In genomic region chr3:66489115-66489514, GRCh38 we compare ENCODE assay signal across 14 cellular contexts. TPM values are rescaled to one million over a fixed set of nuclear protein-coding genes. Genes with fewer than 3 reads are reported as not detected.
A peak's percentile ranks its signal among the peaks of the same experiment; 100 is the strongest.
DNase-seq lines count a peak whose midpoint lies in the region; ATAC-seq, FAIRE-seq and TF ChIP-seq lines count a peak whose summit lies in the region.
"Had no signal": no experiment of that assay in that cellular context is flagged by ENCODE, and none has a peak within 500 bp of the region (broad histone marks: within the 10 kb centered on the region; RNA-seq: fewer than 3 reads in every experiment).

No MANE protein-coding gene starts in this region.

- H4K8ac ChIP-seq in IMR-90 (ENCODE audit: low read depth in 2 of 2, low read length in 2 of 2) (no peak overlapping the region), mesendoderm (ENCODE audit: low read depth, low read length) (no peak overlapping the region)

- TF ChIP-seq CTCF in CD4-positive, alpha-beta T cell (IDR thresholded peaks at IDR 0.05), result no peak
- TF ChIP-seq CTCF in IMR-90 (conservative IDR thresholded peaks at IDR 0.05; ENCODE audit: low read depth, low read length) (no peak), sigmoid colon (IDR thresholded peaks at IDR 0.05) (no peak)

- intact Hi-C loops in CD4-positive, alpha-beta T cell (cut with DNase I, micrococcal nuclease), result no loop called here
- intact Hi-C loops in IMR-90 (cut with micrococcal nuclease) (loop anchor here (10.0 kb wide), 1 partner anchor 506 kb away; the partner anchor contains the start of gene KBTBD8), sigmoid colon (cut with DNase I) (loop anchor here (5.0 kb wide), 1 partner anchor 37 kb away; no protein-coding TSS in a partner anchor)

- peak overlapping the region; percentile 60; the same call in 1 of the 2 replicates for H2AK5ac ChIP-seq in IMR-90 (ENCODE audit: low read depth, low read length)
- no peak overlapping the region for H2AK5ac ChIP-seq in mesendoderm (ENCODE audit: low read length)

- H3K9me3 Mint-ChIP-seq in CD4-positive, alpha-beta T cell, result no peaks in the 10 kb centered on the region
- no peaks in the 10 kb centered on the region for H3K9me3 Mint-ChIP-seq in activated naive CD8-positive, alpha-beta T cell treated with anti-CD3 and anti-CD28 coated beads, Interleukin-2, amount 50 U/mL, for 24 hours
- H3K9me3 Mint-ChIP-seq: IgD-negative memory B cell had no signal

- no peak for TF ChIP-seq POLR2A in IMR-90 (IDR thresholded peaks at IDR 0.05; ENCODE audit: low read depth, low read length)
- TF ChIP-seq POLR2A in sigmoid colon (IDR thresholded peaks at IDR 0.05), result no peak

- FAIRE-seq in HTR-8/SVneo (lab: Jason Lieb, UNC), result no peak
- FAIRE-seq: bronchial epithelial cell, endometrium had no signal

- H2BK15ac ChIP-seq in IMR-90 (ENCODE audit: low read depth, low read length), result no peak overlapping the region; the same call in 2 of the 3 replicates
- no peak overlapping the region for H2BK15ac ChIP-seq in mesendoderm (replicated peaks; ENCODE audit: low read depth)

- DNase-seq in CD4-positive, alpha-beta T cell, result no peak
- DNase-seq in IMR-90 (no peak), sigmoid colon (no peak), HTR-8/SVneo (ENCODE audit: insufficient read length, low spot score) (no peak), mesendoderm (no peak)
- no peak for DNase-seq in activated naive CD8-positive, alpha-beta T cell treated with anti-CD3 and anti-CD28 coated beads, Interleukin-2, amount 50 U/mL, for 24 hours
- DNase-seq: activated CD4-positive, CD25-positive, alpha-beta regulatory T cell; midbrain; NCI-H1105; posterior cingulate gyrus had no signal

- no peak overlapping the region for H2AK9ac ChIP-seq in IMR-90 (replicated peaks; ENCODE audit: low read depth, low read length, poor library complexity)

- no peak overlapping the region for H2BK5ac ChIP-seq in IMR-90 (ENCODE audit: low read depth, low read length, poor library complexity, severe bottlenecking)
- H2BK5ac ChIP-seq in mesendoderm (ENCODE audit: low read length), result no peak overlapping the region

- no peak overlapping the region for H3K4me3 ChIP-seq in IMR-90 (ENCODE audit: insufficient read depth, low read depth, low read length)
- H3K4me3 ChIP-seq in sigmoid colon, result no peak overlapping the region
- H3K4me3 ChIP-seq in mesendoderm (ENCODE audit: low read length), result no peak overlapping the region

- dilution Hi-C loops in IMR-90 (cut with HindIII; ENCODE audit: low sequenced_read_pairs, unreplicated experiment), result no loop called here

- H4K91ac ChIP-seq in IMR-90 (ENCODE audit: insufficient read depth, low read depth, low read length), result no peak overlapping the region; the same call in 1 of the 2 replicates

- no TSS peak for BruUV-seq in IMR-90 (replicated peaks; lab: Mats Ljungman, UMichigan)

- no peak for ATAC-seq in CD4-positive, alpha-beta T cell (ENCODE audit: poor library complexity)
- no peak for ATAC-seq in IMR-90 (ENCODE audit: low read depth)
- no peak for ATAC-seq in activated naive CD8-positive, alpha-beta T cell treated with anti-CD3 and anti-CD28 coated beads, Interleukin-2, amount 50 U/mL, for 24 hours
- no peak for ATAC-seq in GM19328 (IDR thresholded peaks at IDR 0.05; ENCODE audit: unreplicated experiment)

- POLR2A ChIA-PET in CD4-positive, alpha-beta T cell (lab: Charles Lee), result no interaction called here
- POLR2A ChIA-PET in IMR-90 (lab: Charles Lee; ENCODE audit: unreplicated experiment), result no interaction called here

- peaks cover 21 to 66% of the 10 kb centered on the region in 2 experiments; a peak in 3 of 4 replicates for H3K79me1 ChIP-seq in IMR-90 (ENCODE audit: low read depth in 1 of 2, low read length in 2 of 2)
- H3K79me1 ChIP-seq in mesendoderm (ENCODE audit: low read length), result peaks cover 22% of the 10 kb centered on the region

- H3K56ac ChIP-seq in IMR-90 (ENCODE audit: extremely low read depth, insufficient read depth, low read length), result no peak overlapping the region
- H3K56ac ChIP-seq in mesendoderm (ENCODE audit: low read length), result no peak overlapping the region

- H3K9ac ChIP-seq in IMR-90 (ENCODE audit: low read depth, low read length) (no peak overlapping the region), mesendoderm (ENCODE audit: low read length) (no peak overlapping the region)

- H3K4me1 Mint-ChIP-seq in CD4-positive, alpha-beta T cell (ENCODE audit: low read depth), result peaks cover 86% of the 10 kb centered on the region
- peaks cover 76% of the 10 kb centered on the region for H3K4me1 Mint-ChIP-seq in activated naive CD8-positive, alpha-beta T cell treated with anti-CD3 and anti-CD28 coated beads, Interleukin-2, amount 50 U/mL, for 24 hours
- H3K4me1 Mint-ChIP-seq: IgD-negative memory B cell had no signal

- H3K9me1 ChIP-seq in IMR-90 (ENCODE audit: insufficient read depth, low read length), result peaks cover 11% of the 10 kb centered on the region

- H3K4ac ChIP-seq in IMR-90 (ENCODE audit: low read depth, low read length), result peak overlapping the region; percentile 27; the same call in 1 of the 2 replicates
- H3K4ac ChIP-seq in mesendoderm (ENCODE audit: low read depth, low read length), result no peak overlapping the region

- H2AFZ ChIP-seq in IMR-90 (replicated peaks; ENCODE audit: low read length, poor library complexity), result no peak overlapping the region

- peak overlapping the region; percentile 42; the same call in 1 of the 2 replicates for H2BK20ac ChIP-seq in IMR-90 (ENCODE audit: low read depth, low read length)

- no peak overlapping the region for H3K4me2 ChIP-seq in IMR-90 (ENCODE audit: low read depth, low read length)
- no peak overlapping the region for H3K4me2 ChIP-seq in mesendoderm (ENCODE audit: low read length)

- H3K36me3 Mint-ChIP-seq in CD4-positive, alpha-beta T cell (ENCODE audit: low read depth), result no peaks in the 10 kb centered on the region
- H3K36me3 Mint-ChIP-seq in activated naive CD8-positive, alpha-beta T cell treated with anti-CD3 and anti-CD28 coated beads, Interleukin-2, amount 50 U/mL, for 24 hours (ENCODE audit: low read depth), result peaks cover 7% of the 10 kb centered on the region
- H3K36me3 Mint-ChIP-seq: IgD-negative memory B cell had no signal

- H3K36me3 ChIP-seq in IMR-90 (ENCODE audit: control insufficient read depth, insufficient read depth, low read length) (no peaks in the 10 kb centered on the region), sigmoid colon (no peaks in the 10 kb centered on the region), mesendoderm (ENCODE audit: control insufficient read depth, insufficient read depth, low read length) (no peaks in the 10 kb centered on the region)

- no peak overlapping the region for H3K14ac ChIP-seq in IMR-90 (replicated peaks; ENCODE audit: low read depth, low read length)

- no peaks in the 10 kb centered on the region for H3K9me3 ChIP-seq in CD4-positive, alpha-beta T cell (ENCODE audit: control insufficient read depth, low read length)
- H3K9me3 ChIP-seq in IMR-90 (ENCODE audit: control insufficient read depth, insufficient read depth, low read length), result no peaks in the 10 kb centered on the region
- H3K9me3 ChIP-seq in sigmoid colon, result no peaks in the 10 kb centered on the region

- peak overlapping the region; percentile 84 for H3K27ac Mint-ChIP-seq in CD4-positive, alpha-beta T cell
- peak overlapping the region; percentile 76 for H3K27ac Mint-ChIP-seq in activated naive CD8-positive, alpha-beta T cell treated with anti-CD3 and anti-CD28 coated beads, Interleukin-2, amount 50 U/mL, for 24 hours
- H3K27ac Mint-ChIP-seq: IgD-negative memory B cell had no signal

- TF ChIP-seq EP300 in sigmoid colon (IDR thresholded peaks at IDR 0.05), result no peak

- peaks cover 25% of the 10 kb centered on the region; the same call in 1 of the 2 replicates for H4K20me1 ChIP-seq in IMR-90 (ENCODE audit: insufficient read depth, low read length)

- no CpG with 5 or more reads among the region's 2 CpGs for WGBS in IMR-90 (ENCODE audit: extremely low coverage in 2 of 2, insufficient read length in 1 of 2), 2 experiments
- 97 to 98% methylated on average over 2 of the region's 2 CpGs for WGBS in sigmoid colon, 2 donors
- WGBS in mesendoderm (ENCODE audit: extremely low coverage, insufficient coverage, low lambda C conversion rate), result no CpG with 5 or more reads among the region's 2 CpGs

- H3K27ac ChIP-seq in CD4-positive, alpha-beta T cell (ENCODE audit: low read depth, low read length), result peak overlapping the region; percentile 15
- peak overlapping the region; percentile 23; the same call in 1 of the 2 replicates for H3K27ac ChIP-seq in IMR-90 (ENCODE audit: insufficient read depth, low read length)
- peak overlapping the region; percentile 70 to 95 (median 91) for H3K27ac ChIP-seq in sigmoid colon
- H3K27ac ChIP-seq in mesendoderm (ENCODE audit: low read depth, low read length), result no peak overlapping the region

- H3K79me2 ChIP-seq in mesendoderm (ENCODE audit: control insufficient read depth, insufficient read depth, low read length), result peaks cover 44% of the 10 kb centered on the region

- CTCF ChIA-PET in CD4-positive, alpha-beta T cell (lab: Charles Lee), result no interaction called here
- CTCF ChIA-PET in IMR-90 (lab: Yijun Ruan, JAX), result interaction anchor here (1.2 kb wide), 1 partner anchor 82 kb away, joined by 3 read pairs; no protein-coding TSS in a partner anchor

- H4K5ac ChIP-seq in IMR-90 (ENCODE audit: low read depth, low read length) (peak overlapping the region; percentile 38; the same call in 1 of the 2 replicates), mesendoderm (ENCODE audit: low read length) (no peak overlapping the region)

- H3K27me3 ChIP-seq in CD4-positive, alpha-beta T cell (ENCODE audit: control insufficient read depth, insufficient read depth, low read length), result no peaks in the 10 kb centered on the region
- no peaks in the 10 kb centered on the region for H3K27me3 ChIP-seq in IMR-90 (ENCODE audit: control insufficient read depth, insufficient read depth, low read length)
- no peaks in the 10 kb centered on the region for H3K27me3 ChIP-seq in sigmoid colon
- H3K27me3 ChIP-seq in mesendoderm (ENCODE audit: insufficient read depth, low read length, poor library complexity), result no peaks in the 10 kb centered on the region

- peaks cover 29% of the 10 kb centered on the region for H3K4me1 ChIP-seq in IMR-90 (ENCODE audit: control insufficient read depth, insufficient read depth, low read length)
- peaks cover 2 to 100% (median 97%) of the 10 kb centered on the region in 4 donors for H3K4me1 ChIP-seq in sigmoid colon
- peaks cover 22% of the 10 kb centered on the region for H3K4me1 ChIP-seq in mesendoderm (ENCODE audit: control insufficient read depth, low read depth, low read length)

- in situ Hi-C loops in IMR-90 (cut with MboI; ENCODE audit: low sequenced_read_pairs), result no loop called here

- no peaks in the 10 kb centered on the region for H3K27me3 Mint-ChIP-seq in CD4-positive, alpha-beta T cell
- H3K27me3 Mint-ChIP-seq in activated naive CD8-positive, alpha-beta T cell treated with anti-CD3 and anti-CD28 coated beads, Interleukin-2, amount 50 U/mL, for 24 hours, result peaks cover 11% of the 10 kb centered on the region

- no peak for TF ChIP-seq RAD21 in IMR-90 (IDR thresholded peaks at IDR 0.05; ENCODE audit: low read length)

- peak overlapping the region; percentile 33; the same call in 1 of the 2 replicates for H2BK120ac ChIP-seq in IMR-90 (ENCODE audit: low read depth, low read length)
- H2BK120ac ChIP-seq in mesendoderm (ENCODE audit: low read depth, low read length), result no peak overlapping the region

- H3K4me3 Mint-ChIP-seq in CD4-positive, alpha-beta T cell, result peak overlapping the region; percentile 68
- H3K4me3 Mint-ChIP-seq in activated naive CD8-positive, alpha-beta T cell treated with anti-CD3 and anti-CD28 coated beads, Interleukin-2, amount 50 U/mL, for 24 hours, result peak overlapping the region; percentile 30
- H3K4me3 Mint-ChIP-seq: IgD-negative memory B cell had no signal

- H3K23ac ChIP-seq in IMR-90 (ENCODE audit: low read depth, low read length) (peak overlapping the region; percentile 22; the same call in 1 of the 2 replicates), mesendoderm (ENCODE audit: low read length) (no peak overlapping the region)

- H3K18ac ChIP-seq in IMR-90 (ENCODE audit: low read depth, low read length), result peak overlapping the region; percentile 44; the same call in 1 of the 2 replicates
- no peak overlapping the region for H3K18ac ChIP-seq in mesendoderm (ENCODE audit: low read length)

RNA-seq across cellular contexts. Expression of gene LRIG1, which starts 11.7 kb away (rescaled TPM):
- 10 to 100 TPM; 30.1 to 33.1 TPM for total RNA-seq in CD4-positive, alpha-beta T cell
- total RNA-seq in IMR-90 (2012; rRNA removed), result 69.2 and 87.8 TPM in 2 replicates
- 55.9 and 62.8 TPM in 2 replicates for polyA plus RNA-seq in IMR-90 (2012; rRNA removed)
- 35.1 and 74.2 TPM in 2 replicates for polyA plus RNA-seq in IMR-90 (2012; cell fraction: cytosol; rRNA removed)
- 87.7 and 98.9 TPM in 2 replicates for polyA plus RNA-seq in IMR-90 (2012; cell fraction: nucleus; rRNA removed; ENCODE audit: low replicate concordance)
- 100 to 1,000 TPM; 150 to 226 (median 210) TPM for total RNA-seq in sigmoid colon
- polyA plus RNA-seq in sigmoid colon, result 10 to 100 TPM in 1 of 3 donors, 1 to 10 TPM in 2; 4.2 to 36.1 (median 6.0) TPM
- 10.9 TPM for polyA plus RNA-seq in mesendoderm (2013, experiment 1 of 2)
- 12.6 TPM for polyA plus RNA-seq in mesendoderm (2013, experiment 2 of 2)

Comparison
In these comparisons a context has a peak if more than half of its experiments do, and no peak if none do; other contexts are left out.
1. intact Hi-C loops: an anchor here in IMR-90 (10.0 kb wide) and sigmoid colon (5.0 kb wide); none called in CD4-positive, alpha-beta T cell.